8 cellular contexts compared by ENCODE assay signal in the genomic region with DNA sequence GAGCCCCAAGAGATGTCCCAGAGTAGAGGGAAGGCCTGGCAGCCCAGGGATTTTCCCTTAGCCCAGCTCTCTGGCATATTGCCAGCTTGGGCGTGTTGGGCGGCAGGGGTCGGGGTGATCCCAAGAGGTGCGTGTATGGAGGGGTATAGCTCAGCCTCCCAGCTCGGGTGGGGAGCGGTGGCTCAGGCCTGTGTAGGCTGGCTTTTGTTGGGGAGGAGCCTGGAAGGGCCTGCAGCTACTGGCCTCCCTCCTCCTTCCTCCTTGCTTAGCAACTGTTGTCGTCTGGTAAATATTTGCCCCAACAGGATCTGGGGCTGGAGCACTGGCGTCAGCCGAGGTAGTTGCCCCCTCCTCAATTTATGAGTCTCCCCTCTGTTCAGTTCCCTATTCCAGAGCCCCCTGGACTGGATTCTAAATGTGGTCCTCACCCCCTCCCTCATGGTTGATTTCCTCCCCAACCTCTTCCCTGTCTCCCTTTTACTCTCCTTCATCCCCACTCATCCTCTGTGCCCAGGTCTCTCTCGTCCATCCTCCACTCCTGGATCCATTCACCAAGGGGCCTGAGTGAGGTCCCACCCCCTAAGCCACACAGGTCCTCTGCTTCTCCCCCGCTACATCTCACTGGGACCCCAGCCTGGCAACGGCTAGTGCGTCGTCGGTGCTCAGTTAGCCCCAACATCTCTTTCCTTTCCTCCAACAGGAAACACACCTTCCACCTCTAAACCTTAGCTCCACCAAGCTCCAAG. TPM values are rescaled to one million over a fixed set of nuclear protein-coding genes. Genes with fewer than 3 reads are reported as not detected.
DNase-seq lines count a peak whose midpoint lies in the region; ATAC-seq and TF ChIP-seq lines count a peak whose summit lies in the region.

No MANE protein-coding gene starts in this region.

- H3K4me1 Mint-ChIP-seq in activated T-cell treated with anti-CD3 and anti-CD28 coated beads, Interleukin-2, amount 50 U/mL, for 72 hours (ENCODE audit: low read depth): peaks cover 90% of the 10 kb centered on the region
- H3K4me1 Mint-ChIP-seq in osteocyte (ENCODE audit: unreplicated experiment): peaks cover 78% of the 10 kb centered on the region

- H3K4me3 Mint-ChIP-seq in activated T-cell treated with anti-CD3 and anti-CD28 coated beads, Interleukin-2, amount 50 U/mL, for 72 hours: peak overlapping the region; percentile 19 to 69
- H3K4me3 Mint-ChIP-seq in osteocyte (ENCODE audit: unreplicated experiment): peak overlapping the region; percentile 64

- no peak overlapping the region for H3K4me3 ChIP-seq in fibroblast of mammary gland (ENCODE audit: control insufficient read depth, low read depth, low read length)

- no peak for TF ChIP-seq CTCF in fibroblast of mammary gland (conservative IDR thresholded peaks at IDR 0.05; ENCODE audit: control insufficient read depth, insufficient read depth, low read depth, low read length)
- no peak for TF ChIP-seq CTCF in osteocyte (IDR thresholded peaks at IDR 0.05)

- DNase-seq in NCI-H1417 (lab: John Stamatoyannopoulos, UW) (peak in 2 of 3 experiments; percentile 55 to 74), NCI-H1417 treated with DMSO at 0.1 percent for 48 hours (lab: John Stamatoyannopoulos, UW) (no peak), NCI-H2029 (lab: John Stamatoyannopoulos, UW) (peak; percentile 72), fibroblast of mammary gland (ENCODE audit: low read depth) (peak; percentile 88), osteocyte (ENCODE audit: extremely low spot score, unreplicated experiment) (peak; percentile 98)
- peak; percentile 51 to 64 for DNase-seq in activated T-cell treated with anti-CD3 and anti-CD28 coated beads, Interleukin-2, amount 50 U/mL, for 72 hours

- ATAC-seq in activated T-cell treated with anti-CD3 and anti-CD28 coated beads, Interleukin-2, amount 50 U/mL, for 72 hours (replicated peaks in 1 of 2): peak; percentile 10 to 39
- ATAC-seq in HG03025 (IDR thresholded peaks at IDR 0.05; ENCODE audit: low FRiP score, unreplicated experiment) (no peak), HG02852 (IDR thresholded peaks at IDR 0.05; ENCODE audit: unreplicated experiment) (no peak)

- H3K27ac Mint-ChIP-seq in activated T-cell treated with anti-CD3 and anti-CD28 coated beads, Interleukin-2, amount 50 U/mL, for 72 hours: peak overlapping the region; percentile 57
- H3K27ac Mint-ChIP-seq in osteocyte (ENCODE audit: unreplicated experiment): peak overlapping the region; percentile 99

- H3K27me3 Mint-ChIP-seq in activated T-cell treated with anti-CD3 and anti-CD28 coated beads, Interleukin-2, amount 50 U/mL, for 72 hours (ENCODE audit: low read depth): no peaks in the 10 kb centered on the region
- H3K27me3 Mint-ChIP-seq in osteocyte (ENCODE audit: unreplicated experiment): no peaks in the 10 kb centered on the region

- H3K9me3 Mint-ChIP-seq in activated T-cell treated with anti-CD3 and anti-CD28 coated beads, Interleukin-2, amount 50 U/mL, for 72 hours: no peaks in the 10 kb centered on the region
- H3K9me3 Mint-ChIP-seq in osteocyte (ENCODE audit: unreplicated experiment): no peaks in the 10 kb centered on the region

- no peaks in the 10 kb centered on the region for H3K36me3 Mint-ChIP-seq in activated T-cell treated with anti-CD3 and anti-CD28 coated beads, Interleukin-2, amount 50 U/mL, for 72 hours (ENCODE audit: insufficient read depth in 2 of 2)
- H3K36me3 Mint-ChIP-seq in osteocyte (ENCODE audit: unreplicated experiment): no peaks in the 10 kb centered on the region

RNA-seq across cellular contexts. Expression of a gene that starts 10.3 kb away (rescaled TPM):
- total RNA-seq in activated T-cell treated with anti-CD3 and anti-CD28 coated beads, Interleukin-2, amount 50 U/mL, for 72 hours: 100 to 1,000 TPM; 125 to 159 TPM
- 733 and 792 TPM in 2 replicates for total RNA-seq in osteocyte

RNA-seq across cellular contexts. Expression of a gene that starts 22.0 kb away (rescaled TPM):
- total RNA-seq in activated T-cell treated with anti-CD3 and anti-CD28 coated beads, Interleukin-2, amount 50 U/mL, for 72 hours: under 1 TPM; 0.31 to 0.97 TPM
- total RNA-seq in osteocyte: 19.8 and 20.7 TPM in 2 replicates

RNA-seq across cellular contexts. Expression of a gene that starts 43.3 kb away (rescaled TPM):
- total RNA-seq in activated T-cell treated with anti-CD3 and anti-CD28 coated beads, Interleukin-2, amount 50 U/mL, for 72 hours: under 1 TPM; 0.53 to 0.95 TPM
- not detected in 2 replicates for total RNA-seq in osteocyte

RNA-seq across cellular contexts. Expression of a gene that starts 49.1 kb away (rescaled TPM):
- 10 to 100 TPM; 63.7 to 80.3 TPM for total RNA-seq in activated T-cell treated with anti-CD3 and anti-CD28 coated beads, Interleukin-2, amount 50 U/mL, for 72 hours
- 1.6 and 1.8 TPM in 2 replicates for total RNA-seq in osteocyte

RNA-seq across cellular contexts. Expression of a gene that starts 49.7 kb away (rescaled TPM):
- total RNA-seq in activated T-cell treated with anti-CD3 and anti-CD28 coated beads, Interleukin-2, amount 50 U/mL, for 72 hours: 10 to 100 TPM; 58.7 to 61.8 TPM
- 56.2 and 59.9 TPM in 2 replicates for total RNA-seq in osteocyte

Comparison
In these comparisons a context has a peak if more than half of its experiments do, and no peak if none do; other contexts are left out.
1. ATAC-seq: peak in activated T-cell treated with anti-CD3 and anti-CD28 coated beads, Interleukin-2, amount 50 U/mL, for 72 hours (2 of 2); none in HG03025 (single experiment) and HG02852 (single experiment).
2. RNA of a gene that starts 22.0 kb away (total RNA-seq): 19.8 to 20.7 TPM in osteocyte; 0.31 to 0.97 TPM in activated T-cell treated with anti-CD3 and anti-CD28 coated beads, Interleukin-2, amount 50 U/mL, for 72 hours; every median in the first group is over 10 times any median in the second.